Comparison of ENCODE assay signal across 8 cellular contexts in genomic region chr13:77326905-77327604, GRCh38. TPM values are rescaled to one million over a fixed set of nuclear protein-coding genes. Genes with fewer than 3 reads are reported as not detected.
A peak's percentile ranks its signal among the peaks of the same experiment; 100 is the strongest.
DNase-seq lines count a peak whose midpoint lies in the region; ATAC-seq and TF ChIP-seq lines count a peak whose summit lies in the region.

MYCBP2 (minus strand) TSS chr13:77327094; CDS start chr13:77326775, 319 bp downstream.

- DNase-seq in DMS114 treated with DMSO at 0.1 percent for 48 hours (lab: John Stamatoyannopoulos, UW; ENCODE audit: unreplicated experiment) (peak; percentile 74), PC-9 (peak; percentile 92 to 98), epithelial cell of proximal tubule (ENCODE audit: low read depth) (peak; percentile 90), mucosa of gallbladder (ENCODE audit: low spot score) (peak; percentile 98)
- peak; percentile 99 for DNase-seq in Jurkat, Clone E6-1 (ENCODE audit: low read depth, low spot score)
- peak; percentile 96 for DNase-seq in activated T-cell treated with anti-CD3 and anti-CD28 coated beads, Interleukin-2, amount 50 U/mL, for 1 hour
- peak; percentile 98 for DNase-seq in stimulated activated CD8-positive, alpha-beta memory T cell treated with anti-CD3 and anti-CD28 coated beads, Interleukin-4, amount 100 ng/mL, for 48 hours

- peaks cover 9% of the 10 kb centered on the region for H4K20me1 ChIP-seq in PC-9 (ENCODE audit: insufficient read depth)

- peak within 1 kb of the TSS; percentile 92 for H2AFZ ChIP-seq in PC-9

- H3K79me2 ChIP-seq in PC-9 (ENCODE audit: low read depth), result peaks cover 46% of the 10 kb centered on the region

- POLR2A ChIA-PET in PC-9 (lab: Charles Lee; ENCODE audit: unreplicated experiment), result interaction anchor here (0.7 kb wide), 1 partner anchor 195 kb away, joined by 7 read pairs; no protein-coding TSS in a partner anchor

- peak within 1 kb of the TSS; percentile 85 for H3K4me2 ChIP-seq in PC-9

- no peaks in the 10 kb centered on the region for H3K9me3 ChIP-seq in PC-9 (ENCODE audit: insufficient read depth, low read depth)

- no TSS peak for BruUV-seq in PC-9 (replicated peaks; lab: Mats Ljungman, UMichigan)

- TF ChIP-seq CTCF in PC-9 (conservative IDR thresholded peaks at IDR 0.05) (no peak), epithelial cell of proximal tubule (conservative IDR thresholded peaks at IDR 0.05; ENCODE audit: low read depth, low read length) (no peak)

- peaks cover 20% of the 10 kb centered on the region for H3F3A ChIP-seq in PC-9 (ENCODE audit: insufficient read depth, low read depth)

- no peaks in the 10 kb centered on the region; the same call in 1 of the 2 replicates for H3K9me2 ChIP-seq in PC-9 (ENCODE audit: insufficient read depth)

- no peaks in the 10 kb centered on the region for H3K27me3 ChIP-seq in PC-9 (ENCODE audit: insufficient read depth, low read depth)

- H3K36me3 ChIP-seq in PC-9 (ENCODE audit: low read depth), result no peaks in the 10 kb centered on the region

- H3K4me1 ChIP-seq in PC-9 (replicated peaks; ENCODE audit: insufficient read depth), result peaks cover 39% of the 10 kb centered on the region

- peak within 1 kb of the TSS; percentile 83 for H3K4me3 ChIP-seq in Jurkat, Clone E6-1 (ENCODE audit: low read length)
- H3K4me3 ChIP-seq in PC-9 (peak within 1 kb of the TSS; percentile 89), epithelial cell of proximal tubule (ENCODE audit: low read depth, low read length) (peak within 1 kb of the TSS; percentile 91)

- CTCF ChIA-PET in PC-9 (lab: Charles Lee), result no interaction called here

- ATAC-seq in GM21619 (IDR thresholded peaks at IDR 0.05; ENCODE audit: unreplicated experiment), result peak; percentile 41

- 0 out of 2 replicates have a peak within 1 kb of the TSS, but pooled peaks have one; percentile 30 for H3K27ac ChIP-seq in PC-9

- intact Hi-C loops in PC-9 (cut with micrococcal nuclease; ENCODE audit: unreplicated experiment), result loop anchor here (2.0 to 10.0 kb wide), 4 partner anchors 195 to 368 kb away; partner anchors contain the start of genes FBXL3, SCEL and SLAIN1

RNA-seq across cellular contexts. Expression of gene MYCBP2, which starts in this region (rescaled TPM):
- 51.9 TPM for polyA plus RNA-seq in Jurkat, Clone E6-1 (2012; ENCODE audit: insufficient read depth, insufficient read length)
- total RNA-seq in PC-9 (2021), result 51.6 and 55.6 TPM in 2 replicates
- total RNA-seq in epithelial cell of proximal tubule, result 20.7 and 32.3 TPM in 2 replicates
- total RNA-seq in mucosa of gallbladder, result 71.8 TPM

Comparison
In these comparisons a context has a peak if more than half of its experiments do, and no peak if none do; other contexts are left out.
1. Peak in every context shown above with its lines: DNase-seq, ATAC-seq, H3K4me3 ChIP-seq and H3K27ac ChIP-seq.